12 cellular contexts compared by ENCODE assay signal in the genomic region with DNA sequence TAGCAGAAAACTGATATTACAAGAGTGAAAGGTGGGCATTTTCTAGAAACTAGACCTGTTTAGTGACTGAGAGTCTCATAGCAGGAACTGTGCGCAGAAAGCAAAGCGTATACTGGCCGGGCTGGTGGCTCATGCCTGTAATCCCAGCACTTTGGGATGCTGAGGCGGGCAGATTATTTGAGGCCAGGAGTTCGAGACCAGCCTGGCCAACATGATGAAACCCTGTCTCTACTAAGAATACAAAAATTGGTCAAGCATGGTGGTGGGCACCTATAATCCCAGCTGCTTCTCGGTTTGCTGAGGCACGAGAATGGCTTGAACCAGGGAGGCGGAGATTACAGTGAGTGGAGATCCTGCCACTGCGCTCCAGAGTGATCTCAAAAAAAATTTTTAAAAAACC. TPM values are rescaled to one million over a fixed set of nuclear protein-coding genes. Genes with fewer than 3 reads are reported as not detected.
DNase-seq lines count a peak whose midpoint lies in the region; ATAC-seq and TF ChIP-seq lines count a peak whose summit lies in the region.
"Had no signal": no experiment of that assay in that cellular context is flagged by ENCODE, and none has a peak within 500 bp of the region (broad histone marks: within the 10 kb centered on the region; RNA-seq: fewer than 3 reads in every experiment).

No MANE protein-coding gene starts in this region.

- H3K27me3 ChIP-seq in endodermal cell (ENCODE audit: control insufficient read depth, insufficient read depth, low read length, poor library complexity, severe bottlenecking), result no peaks in the 10 kb centered on the region
- H3K27me3 ChIP-seq: upper lobe of left lung had no signal

- POLR2A ChIA-PET in RWPE1 (lab: Yijun Ruan, JAX; ENCODE audit: low non-redundant PET), result no interaction called here

- no peaks in the 10 kb centered on the region for H3K4me1 ChIP-seq in endodermal cell (ENCODE audit: control insufficient read depth, insufficient read depth, low read length)

- no peaks in the 10 kb centered on the region for H3K9me3 ChIP-seq in endodermal cell (ENCODE audit: control insufficient read depth, low read length)
- H3K9me3 ChIP-seq: lower lobe of right lung, upper lobe of left lung had no signal

- no peak overlapping the region for H3K4me3 ChIP-seq in endodermal cell (ENCODE audit: low read length)
- H3K4me3 ChIP-seq: lower lobe of right lung had no signal

- CTCF ChIA-PET in RWPE1 (lab: Yijun Ruan, JAX), result interaction anchor here (0.7 to 1.0 kb wide), 2 partner anchors 43 to 91 kb away, joined by 3 to 5 read pairs; no protein-coding TSS in a partner anchor

- peak overlapping the region; percentile 97 for H3K4me3 Mint-ChIP-seq in activated T-cell treated with anti-CD3 and anti-CD28 coated beads, Interleukin-2, amount 50 U/mL, for 4 hours
- no peak overlapping the region for H3K4me3 Mint-ChIP-seq in endodermal cell
- H3K4me3 Mint-ChIP-seq in stimulated activated naive B cell treated with anti-CD40 and anti-IgM and Interleukin-4, amounts not matched to agents 10 μg/mL and 1 μg/mL and 100 μg/mL, for 72 hours, result peak overlapping the region; percentile 94

- peaks cover 5% of the 10 kb centered on the region for H3K36me3 Mint-ChIP-seq in activated T-cell treated with anti-CD3 and anti-CD28 coated beads, Interleukin-2, amount 50 U/mL, for 4 hours (ENCODE audit: insufficient read depth)
- peaks cover 7% of the 10 kb centered on the region for H3K36me3 Mint-ChIP-seq in endodermal cell (ENCODE audit: low read depth)
- H3K36me3 Mint-ChIP-seq in stimulated activated naive B cell treated with anti-CD40 and anti-IgM and Interleukin-4, amounts not matched to agents 10 μg/mL and 1 μg/mL and 100 μg/mL, for 72 hours, result peaks cover 5 to 6% of the 10 kb centered on the region in 2 donors

- TF ChIP-seq CTCF in RWPE1 (conservative IDR thresholded peaks at IDR 0.05; ENCODE audit: low read depth), result no peak
- TF ChIP-seq CTCF in endodermal cell (conservative IDR thresholded peaks at IDR 0.05), result no peak

- no peak for ATAC-seq in activated T-cell treated with anti-CD3 and anti-CD28 coated beads, Interleukin-2, amount 50 U/mL, for 4 hours
- ATAC-seq in stimulated activated naive B cell treated with anti-CD40 and anti-IgM and Interleukin-4, amounts not matched to agents 10 μg/mL and 1 μg/mL and 100 μg/mL, for 72 hours (replicated peaks), result no peak
- no peak for ATAC-seq in HG03159 (IDR thresholded peaks at IDR 0.05; ENCODE audit: unreplicated experiment)
- ATAC-seq: GM12878, lower lobe of right lung had no signal

- H3K27ac Mint-ChIP-seq in endodermal cell, result no peak overlapping the region
- peak overlapping the region; percentile 98 for H3K27ac Mint-ChIP-seq in stimulated activated naive B cell treated with anti-CD40 and anti-IgM and Interleukin-4, amounts not matched to agents 10 μg/mL and 1 μg/mL and 100 μg/mL, for 72 hours

- H3K9ac ChIP-seq in endodermal cell (ENCODE audit: extremely low read depth, low read length, poor library complexity, severe bottlenecking), result no peak overlapping the region

- 94 to 100% methylated on average over 5 to 9 of the region's 9 CpGs for WGBS in endodermal cell (ENCODE audit: insufficient coverage in 1 of 2, insufficient read length in 1 of 2), 2 experiments

- no peak for DNase-seq in activated T-cell treated with anti-CD3 and anti-CD28 coated beads, Interleukin-2, amount 50 U/mL, for 4 hours
- DNase-seq in activated T-cell treated with anti-CD3 and anti-CD28 coated beads, Interleukin-2, amount 50 U/mL, for 48 hours, result no peak
- DNase-seq in RWPE1 (ENCODE audit: low spot score) (no peak), endodermal cell (peak; percentile 20), occipital lobe (lab: John Stamatoyannopoulos, UW) (no peak), OCI-M1 (lab: John Stamatoyannopoulos, UW) (no peak)
- DNase-seq in stimulated activated naive B cell treated with anti-CD40 and anti-IgM and Interleukin-4, amounts not matched to agents 10 μg/mL and 1 μg/mL and 100 μg/mL, for 72 hours, result no peak
- DNase-seq: lower lobe of right lung had no signal

- peaks cover 33% of the 10 kb centered on the region for H3K4me1 Mint-ChIP-seq in activated T-cell treated with anti-CD3 and anti-CD28 coated beads, Interleukin-2, amount 50 U/mL, for 4 hours (ENCODE audit: low read depth)
- H3K4me1 Mint-ChIP-seq in endodermal cell, result peaks cover 10% of the 10 kb centered on the region
- peaks cover 12 to 20% of the 10 kb centered on the region in 2 donors for H3K4me1 Mint-ChIP-seq in stimulated activated naive B cell treated with anti-CD40 and anti-IgM and Interleukin-4, amounts not matched to agents 10 μg/mL and 1 μg/mL and 100 μg/mL, for 72 hours

- H3K36me3 ChIP-seq in endodermal cell (ENCODE audit: control insufficient read depth, insufficient read depth, low read length), result peaks cover 13% of the 10 kb centered on the region

- no peaks in the 10 kb centered on the region for H3K27me3 Mint-ChIP-seq in activated T-cell treated with anti-CD3 and anti-CD28 coated beads, Interleukin-2, amount 50 U/mL, for 4 hours (ENCODE audit: low read depth)
- no peaks in the 10 kb centered on the region for H3K27me3 Mint-ChIP-seq in endodermal cell (ENCODE audit: insufficient read depth)
- no peaks in the 10 kb centered on the region for H3K27me3 Mint-ChIP-seq in stimulated activated naive B cell treated with anti-CD40 and anti-IgM and Interleukin-4, amounts not matched to agents 10 μg/mL and 1 μg/mL and 100 μg/mL, for 72 hours

- H3K27ac ChIP-seq in RWPE1 (peak overlapping the region; percentile 83), endodermal cell (ENCODE audit: low read depth, low read length) (no peak overlapping the region)
- H3K27ac ChIP-seq: HL-60, lower lobe of right lung had no signal

- no peaks in the 10 kb centered on the region for H3K9me3 Mint-ChIP-seq in activated T-cell treated with anti-CD3 and anti-CD28 coated beads, Interleukin-2, amount 50 U/mL, for 4 hours
- H3K9me3 Mint-ChIP-seq in endodermal cell, result peaks cover 3% of the 10 kb centered on the region
- no peaks in the 10 kb centered on the region for H3K9me3 Mint-ChIP-seq in stimulated activated naive B cell treated with anti-CD40 and anti-IgM and Interleukin-4, amounts not matched to agents 10 μg/mL and 1 μg/mL and 100 μg/mL, for 72 hours

RNA-seq across cellular contexts. Expression of gene NUP98, which starts 1.8 kb away (rescaled TPM):
- total RNA-seq in activated T-cell treated with anti-CD3 and anti-CD28 coated beads, Interleukin-2, amount 50 U/mL, for 4 hours, result 100 to 1,000 TPM; 118 to 124 (median 119) TPM
- total RNA-seq in endodermal cell, result 10 to 100 TPM; 81.6 to 92.6 TPM
- polyA plus RNA-seq in endodermal cell (2013, experiment 1 of 2), result 78.1 TPM
- 68.1 TPM for polyA plus RNA-seq in endodermal cell (2013, experiment 2 of 2)
- total RNA-seq in occipital lobe, result 72.1 TPM

RNA-seq across cellular contexts. Expression of gene PGAP2, which starts 9.2 kb away (rescaled TPM):
- 10 to 100 TPM; 28.9 to 31.2 (median 29.0) TPM for total RNA-seq in activated T-cell treated with anti-CD3 and anti-CD28 coated beads, Interleukin-2, amount 50 U/mL, for 4 hours
- 10 to 100 TPM; 38.5 to 52.2 TPM for total RNA-seq in endodermal cell
- 28.7 TPM for polyA plus RNA-seq in endodermal cell (2013, experiment 1 of 2)
- 21.7 TPM for polyA plus RNA-seq in endodermal cell (2013, experiment 2 of 2)
- 9.4 TPM for total RNA-seq in occipital lobe

RNA-seq across cellular contexts. Expression of gene RHOG, which starts 41.6 kb away (rescaled TPM):
- 100 to 1,000 TPM; 174 to 187 (median 184) TPM for total RNA-seq in activated T-cell treated with anti-CD3 and anti-CD28 coated beads, Interleukin-2, amount 50 U/mL, for 4 hours
- total RNA-seq in endodermal cell, result 10 to 100 TPM; 25.5 to 27.6 TPM
- 28.0 TPM for polyA plus RNA-seq in endodermal cell (2013, experiment 1 of 2)
- 27.2 TPM for polyA plus RNA-seq in endodermal cell (2013, experiment 2 of 2)
- 2.0 TPM for total RNA-seq in occipital lobe

RNA-seq across cellular contexts. Expression of gene STIM1, which starts 56.3 kb away (rescaled TPM):
- total RNA-seq in activated T-cell treated with anti-CD3 and anti-CD28 coated beads, Interleukin-2, amount 50 U/mL, for 4 hours, result 10 to 100 TPM; 35.6 to 42.5 (median 37.4) TPM
- total RNA-seq in endodermal cell (10 to 100 TPM; 20.9 to 27.9 TPM), occipital lobe (12.3 TPM)
- polyA plus RNA-seq in endodermal cell (2013, experiment 1 of 2), result 22.2 TPM
- polyA plus RNA-seq in endodermal cell (2013, experiment 2 of 2), result 20.2 TPM

Comparison
In these comparisons a context has a peak if more than half of its experiments do, and no peak if none do; other contexts are left out.
1. RNA of gene RHOG, which starts 41.6 kb away (total RNA-seq): 174 to 187 TPM in activated T-cell treated with anti-CD3 and anti-CD28 coated beads, Interleukin-2, amount 50 U/mL, for 4 hours; 25.5 to 27.6 TPM in endodermal cell and 2.0 TPM in occipital lobe (single experiment); every median in the first group is over 4 times any median in the second.